Comparison of ENCODE assay signal across 9 cellular contexts in the genomic region with DNA sequence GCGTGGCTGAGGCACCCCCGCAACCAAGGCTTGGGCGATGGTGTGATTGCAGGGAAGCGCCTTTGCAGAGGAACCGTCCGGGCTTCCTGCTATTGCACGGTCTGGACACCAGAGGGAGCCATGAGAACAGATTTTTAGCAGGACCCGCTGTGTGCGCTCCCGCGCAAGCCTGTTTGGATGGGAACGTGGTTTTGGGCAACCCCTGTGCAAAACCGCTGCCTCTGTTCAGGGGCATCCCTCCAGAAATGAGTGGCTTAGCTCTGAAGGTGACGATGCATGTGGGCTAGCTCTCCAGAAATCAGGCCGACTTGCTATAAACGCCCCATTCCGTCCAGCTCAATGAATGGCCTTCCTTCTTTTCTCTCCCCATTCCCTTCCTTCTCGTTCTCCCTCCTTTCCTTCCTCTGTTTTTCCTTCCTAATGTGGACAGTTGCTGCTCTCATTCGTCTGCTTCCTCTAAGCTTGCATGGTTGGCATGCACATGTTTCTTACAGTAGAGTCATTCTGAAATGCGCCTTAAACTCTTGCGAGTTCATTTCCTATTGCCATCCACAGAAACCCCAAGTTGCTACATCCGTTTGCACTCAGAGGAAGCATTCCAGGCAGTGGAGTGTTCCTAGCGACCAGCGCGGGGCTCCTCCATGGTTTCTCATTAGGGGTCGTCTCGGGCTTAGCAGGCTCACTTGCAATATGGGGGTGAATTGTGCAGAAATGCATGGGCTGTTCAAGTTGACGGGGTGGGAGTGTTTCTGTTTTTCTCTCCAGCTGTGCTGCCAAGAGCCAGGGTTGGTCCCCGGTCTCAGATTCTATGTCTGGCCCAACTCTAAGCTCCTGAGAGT.
A peak's percentile ranks its signal among the peaks of the same experiment; 100 is the strongest.
DNase-seq lines count a peak whose midpoint lies in the region; ATAC-seq, FAIRE-seq and TF ChIP-seq lines count a peak whose summit lies in the region.
"Had no signal": no experiment of that assay in that cellular context is flagged by ENCODE, and none has a peak within 500 bp of the region (broad histone marks: within the 10 kb centered on the region; RNA-seq: fewer than 3 reads in every experiment).

No MANE protein-coding gene starts in this region.

- peaks cover 15% of the 10 kb centered on the region for H3K27me3 Mint-ChIP-seq in activated naive CD8-positive, alpha-beta T cell treated with anti-CD3 and anti-CD28 coated beads, Interleukin-2, amount 50 U/mL, for 24 hours

- H3K9me3 ChIP-seq in BLaER1 treated with 17β-estradiol and CSF1 and Interleukin-3, amounts not matched to agents 10 nM and 100 nM (replicated peaks in 1 of 11), result 0 out of 22 replicates have a peak, but pooled peaks cover 0 to under 1% (median 0%) of the 10 kb centered on the region in 11 experiments
- H3K9me3 ChIP-seq in left ventricle myocardium inferior (replicated peaks), result no peaks in the 10 kb centered on the region
- H3K9me3 ChIP-seq in psoas muscle, result no peaks in the 10 kb centered on the region

- H3K27ac ChIP-seq in BLaER1 treated with 17β-estradiol and CSF1 and Interleukin-3, amounts not matched to agents 10 nM and 100 nM, result peak overlapping the region in 4 of 11 experiments; percentile 16 to 51 (median 42); a peak in 2 of 22 replicates
- H3K27ac ChIP-seq in left ventricle myocardium inferior (replicated peaks) (no peak overlapping the region), psoas muscle (no peak overlapping the region)

- no peaks in the 10 kb centered on the region for H3K9me3 Mint-ChIP-seq in activated naive CD8-positive, alpha-beta T cell treated with anti-CD3 and anti-CD28 coated beads, Interleukin-2, amount 50 U/mL, for 24 hours

- H3K4me3 ChIP-seq in BLaER1 treated with 17β-estradiol and CSF1 and Interleukin-3, amounts not matched to agents 10 nM and 100 nM, result peak overlapping the region in 8 of 10 experiments; percentile 3 to 61 (median 33); a peak in 13 of 20 replicates
- H3K4me3 ChIP-seq in Jurkat, Clone E6-1 (ENCODE audit: low read length), result peak overlapping the region; percentile 37
- peak overlapping the region; percentile 27 for H3K4me3 ChIP-seq in left ventricle myocardium inferior
- H3K4me3 ChIP-seq in psoas muscle, result no peak overlapping the region

- H3K27ac Mint-ChIP-seq in activated naive CD8-positive, alpha-beta T cell treated with anti-CD3 and anti-CD28 coated beads, Interleukin-2, amount 50 U/mL, for 24 hours, result no peak overlapping the region

- FAIRE-seq in urothelium cell line (lab: Jason Lieb, UNC), result no peak
- FAIRE-seq: TTC549 had no signal

- peak; percentile 93 for TF ChIP-seq CTCF in left ventricle myocardium inferior (IDR thresholded peaks at IDR 0.05; ENCODE audit: borderline replicate concordance)
- peak; percentile 90 for TF ChIP-seq CTCF in psoas muscle (IDR thresholded peaks at IDR 0.05)

- no peaks in the 10 kb centered on the region for H3K36me3 Mint-ChIP-seq in activated naive CD8-positive, alpha-beta T cell treated with anti-CD3 and anti-CD28 coated beads, Interleukin-2, amount 50 U/mL, for 24 hours (ENCODE audit: low read depth)

- peaks cover 8 to 20% (median 12%) of the 10 kb centered on the region in 10 experiments; a peak in 19 of 20 replicates for H3K4me1 ChIP-seq in BLaER1 treated with 17β-estradiol and CSF1 and Interleukin-3, amounts not matched to agents 10 nM and 100 nM
- H3K4me1 ChIP-seq in left ventricle myocardium inferior (peaks cover 6% of the 10 kb centered on the region), psoas muscle (no peaks in the 10 kb centered on the region)

- no peak overlapping the region for H3K4me3 Mint-ChIP-seq in activated naive CD8-positive, alpha-beta T cell treated with anti-CD3 and anti-CD28 coated beads, Interleukin-2, amount 50 U/mL, for 24 hours

- no peaks in the 10 kb centered on the region for H3K36me3 ChIP-seq in BLaER1 treated with 17β-estradiol and CSF1 and Interleukin-3, amounts not matched to agents 10 nM and 100 nM
- H3K36me3 ChIP-seq in left ventricle myocardium inferior (no peaks in the 10 kb centered on the region), psoas muscle (ENCODE audit: insufficient read depth in 1 of 2, low read depth in 1 of 2) (no peaks in the 10 kb centered on the region)

- H3K9ac ChIP-seq in BLaER1 treated with 17β-estradiol and CSF1 and Interleukin-3, amounts not matched to agents 10 nM and 100 nM, result peak overlapping the region in 6 of 11 experiments; percentile 19 to 48 (median 26); a peak in 4 of 22 replicates

- peak overlapping the region; percentile 66 to 97 (median 88) for H3K4me2 ChIP-seq in BLaER1 treated with 17β-estradiol and CSF1 and Interleukin-3, amounts not matched to agents 10 nM and 100 nM

- 3 to 5% (median 4%) methylated on average over 29 of the region's 29 CpGs for WGBS in psoas muscle, 3 donors

- intact Hi-C loops in left ventricle myocardium inferior (cut with micrococcal nuclease), result no loop called here
- intact Hi-C loops in psoas muscle (cut with DNase I), result loop anchor here (5.0 kb wide), 2 partner anchors 903 to 908 kb away; no protein-coding TSS in a partner anchor

- H4K20me1 ChIP-seq in BLaER1 treated with 17β-estradiol and CSF1 and Interleukin-3, amounts not matched to agents 10 nM and 100 nM, result no peaks in the 10 kb centered on the region

- DNase-seq in Jurkat, Clone E6-1 (ENCODE audit: low read depth, low spot score), result peak; percentile 38
- DNase-seq in activated naive CD8-positive, alpha-beta T cell treated with anti-CD3 and anti-CD28 coated beads, Interleukin-2, amount 50 U/mL, for 24 hours, result peak; percentile 63
- DNase-seq in left ventricle myocardium inferior (peak; percentile 63), psoas muscle (peak; percentile 56 to 74), urothelium cell line (ENCODE audit: low spot score) (peak; percentile 77)

- H3K4me1 Mint-ChIP-seq in activated naive CD8-positive, alpha-beta T cell treated with anti-CD3 and anti-CD28 coated beads, Interleukin-2, amount 50 U/mL, for 24 hours, result peaks cover 6% of the 10 kb centered on the region

- H3K27me3 ChIP-seq in BLaER1 treated with 17β-estradiol and CSF1 and Interleukin-3, amounts not matched to agents 10 nM and 100 nM, result peaks cover 0 to 11% (median 0%) of the 10 kb centered on the region in 11 experiments; a peak in 6 of 22 replicates
- peaks cover 55% of the 10 kb centered on the region for H3K27me3 ChIP-seq in left ventricle myocardium inferior (ENCODE audit: low read depth)
- H3K27me3 ChIP-seq in psoas muscle (ENCODE audit: insufficient read depth in 3 of 3, low read length in 2 of 3), result peaks cover 0 to 3% (median 0%) of the 10 kb centered on the region in 3 donors

- ATAC-seq in GM19395 (IDR thresholded peaks at IDR 0.05; ENCODE audit: unreplicated experiment) (peak; percentile 88), SK-N-SH treated with all-trans-retinoic acid at 6 μM for 48 hours (peak; percentile 95), psoas muscle (peak in 3 of 4 donors; percentile 56 to 71 (median 66))
- ATAC-seq in activated naive CD8-positive, alpha-beta T cell treated with anti-CD3 and anti-CD28 coated beads, Interleukin-2, amount 50 U/mL, for 24 hours, result peak; percentile 84

TF ChIP-seq in SK-N-SH treated with all-trans-retinoic acid at 6 μM for 48 hours, 23 proteins besides CTCF, POLR2A, EP300 and RAD21 (continues in another document):
- TF ChIP-seq SNAI2 (CRISPR knock-in tag; IDR thresholded peaks at IDR 0.05) (no peak), ARNTL (CRISPR knock-in tag; IDR thresholded peaks at IDR 0.05; ENCODE audit: borderline replicate concordance, low read depth) (no peak), ZNF565 (CRISPR knock-in tag; conservative IDR thresholded peaks at IDR 0.05; ENCODE audit: low read depth) (no peak), ZFP30 (CRISPR knock-in tag; IDR thresholded peaks at IDR 0.05) (no peak), ZFP3 (CRISPR knock-in tag; IDR thresholded peaks at IDR 0.05) (no peak), ZNF8 (CRISPR knock-in tag; IDR thresholded peaks at IDR 0.05) (no peak), RARB (CRISPR knock-in tag; IDR thresholded peaks at IDR 0.05) (no peak), GLIS3 (CRISPR knock-in tag; IDR thresholded peaks at IDR 0.05) (no peak), ZNF70 (CRISPR knock-in tag; IDR thresholded peaks at IDR 0.05) (no peak)
- TF ChIP-seq, protein P1, sequence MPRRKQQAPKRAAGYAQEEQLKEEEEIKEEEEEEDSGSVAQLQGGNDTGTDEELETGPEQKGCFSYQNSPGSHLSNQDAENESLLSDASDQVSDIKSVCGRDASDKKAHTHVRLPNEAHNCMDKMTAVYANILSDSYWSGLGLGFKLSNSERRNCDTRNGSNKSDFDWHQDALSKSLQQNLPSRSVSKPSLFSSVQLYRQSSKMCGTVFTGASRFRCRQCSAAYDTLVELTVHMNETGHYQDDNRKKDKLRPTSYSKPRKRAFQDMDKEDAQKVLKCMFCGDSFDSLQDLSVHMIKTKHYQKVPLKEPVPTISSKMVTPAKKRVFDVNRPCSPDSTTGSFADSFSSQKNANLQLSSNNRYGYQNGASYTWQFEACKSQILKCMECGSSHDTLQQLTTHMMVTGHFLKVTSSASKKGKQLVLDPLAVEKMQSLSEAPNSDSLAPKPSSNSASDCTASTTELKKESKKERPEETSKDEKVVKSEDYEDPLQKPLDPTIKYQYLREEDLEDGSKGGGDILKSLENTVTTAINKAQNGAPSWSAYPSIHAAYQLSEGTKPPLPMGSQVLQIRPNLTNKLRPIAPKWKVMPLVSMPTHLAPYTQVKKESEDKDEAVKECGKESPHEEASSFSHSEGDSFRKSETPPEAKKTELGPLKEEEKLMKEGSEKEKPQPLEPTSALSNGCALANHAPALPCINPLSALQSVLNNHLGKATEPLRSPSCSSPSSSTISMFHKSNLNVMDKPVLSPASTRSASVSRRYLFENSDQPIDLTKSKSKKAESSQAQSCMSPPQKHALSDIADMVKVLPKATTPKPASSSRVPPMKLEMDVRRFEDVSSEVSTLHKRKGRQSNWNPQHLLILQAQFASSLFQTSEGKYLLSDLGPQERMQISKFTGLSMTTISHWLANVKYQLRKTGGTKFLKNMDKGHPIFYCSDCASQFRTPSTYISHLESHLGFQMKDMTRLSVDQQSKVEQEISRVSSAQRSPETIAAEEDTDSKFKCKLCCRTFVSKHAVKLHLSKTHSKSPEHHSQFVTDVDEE (CRISPR knock-in tag; IDR thresholded peaks at IDR 0.05), result no peak
- TF ChIP-seq, protein P2, sequence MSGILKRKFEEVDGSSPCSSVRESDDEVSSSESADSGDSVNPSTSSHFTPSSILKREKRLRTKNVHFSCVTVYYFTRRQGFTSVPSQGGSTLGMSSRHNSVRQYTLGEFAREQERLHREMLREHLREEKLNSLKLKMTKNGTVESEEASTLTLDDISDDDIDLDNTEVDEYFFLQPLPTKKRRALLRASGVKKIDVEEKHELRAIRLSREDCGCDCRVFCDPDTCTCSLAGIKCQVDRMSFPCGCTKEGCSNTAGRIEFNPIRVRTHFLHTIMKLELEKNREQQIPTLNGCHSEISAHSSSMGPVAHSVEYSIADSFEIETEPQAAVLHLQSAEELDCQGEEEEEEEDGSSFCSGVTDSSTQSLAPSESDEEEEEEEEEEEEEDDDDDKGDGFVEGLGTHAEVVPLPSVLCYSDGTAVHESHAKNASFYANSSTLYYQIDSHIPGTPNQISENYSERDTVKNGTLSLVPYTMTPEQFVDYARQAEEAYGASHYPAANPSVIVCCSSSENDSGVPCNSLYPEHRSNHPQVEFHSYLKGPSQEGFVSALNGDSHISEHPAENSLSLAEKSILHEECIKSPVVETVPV (CRISPR knock-in tag; IDR thresholded peaks at IDR 0.05), result no peak
